27 cellular contexts compared by ENCODE assay signal in genomic region chr15:37528432-37528831, GRCh38.
"Had no signal": no experiment of that assay in that cellular context is flagged by ENCODE, and none has a peak within 500 bp of the region (broad histone marks: within the 10 kb centered on the region; RNA-seq: fewer than 3 reads in every experiment).

No MANE protein-coding gene starts in this region.

- DNase-seq: islet precursor cell; left ventricle myocardium inferior; mesendoderm; naive B cell; natural killer cell; nephron progenitor cell; occipital lobe; retina; right cardiac atrium; stimulated activated CD4-positive, alpha-beta T cell treated with anti-CD3 and anti-CD28 coated beads, Interleukin-12 subunit alpha, Interleukin-12 subunit beta, amount 100 ng/mL, for 4 hours; stimulated activated CD4-positive, alpha-beta T cell treated with anti-CD3 and anti-CD28 coated beads, Interleukin-15, amount 100 ng/mL, for 24 hours; stimulated activated CD4-positive, alpha-beta T cell treated with anti-CD3 and anti-CD28 coated beads, Interleukin-2, amount 100 ng/mL, for 24 hours; stimulated activated CD4-positive, alpha-beta T cell treated with anti-CD3 and anti-CD28 coated beads, Interleukin-4, amount 100 ng/mL, for 1 hour; stimulated activated naive CD4-positive, alpha-beta T cell; tibial artery; trophoblast cell; upper lobe of right lung had no signal

- H3K4me2 ChIP-seq: neural progenitor cell had no signal

- H3K4me3 Mint-ChIP-seq: mesothelial cell of epicardium; naive B cell; natural killer cell; nephron progenitor cell; neural progenitor cell; stimulated activated naive CD8-positive, alpha-beta T cell treated with anti-CD3 and anti-CD28 coated beads, Interleukin-15, Interleukin-2, amounts not matched to agents 100 ng/mL and 50 ng/mL, for 24 hours had no signal

- ATAC-seq: natural killer cell, right cardiac atrium, sciatic nerve, upper lobe of right lung had no signal

- H3K79me2 ChIP-seq: parathyroid adenoma had no signal

- H3K9ac ChIP-seq: neural progenitor cell, parathyroid adenoma had no signal

- H3K27me3 Mint-ChIP-seq: naive B cell; stimulated activated naive CD8-positive, alpha-beta T cell treated with anti-CD3 and anti-CD28 coated beads, Interleukin-15, Interleukin-2, amounts not matched to agents 100 ng/mL and 50 ng/mL, for 24 hours had no signal

- H3K9me3 ChIP-seq: neutrophil, suprapubic skin, thoracic aorta, tibial artery, upper lobe of right lung had no signal

- H3K4me1 Mint-ChIP-seq: mesothelial cell of epicardium, naive B cell, natural killer cell, nephron progenitor cell, neural progenitor cell had no signal

- H3K27ac Mint-ChIP-seq: mesothelial cell of epicardium; naive B cell; natural killer cell; nephron progenitor cell; neural progenitor cell; stimulated activated naive CD8-positive, alpha-beta T cell treated with anti-CD3 and anti-CD28 coated beads, Interleukin-15, Interleukin-2, amounts not matched to agents 100 ng/mL and 50 ng/mL, for 24 hours had no signal

- H3K4me3 ChIP-seq: left ventricle myocardium inferior, lung, neural progenitor cell, skin epidermis, suprapubic skin, thoracic aorta, tibial artery, upper lobe of right lung had no signal

- H3K27me3 ChIP-seq: neural progenitor cell, neutrophil, suprapubic skin, tibial artery, upper lobe of right lung had no signal

- H3K4me1 ChIP-seq: left ventricle myocardium inferior, neural progenitor cell, parathyroid adenoma, suprapubic skin, tibial artery, upper lobe of right lung had no signal

- H3K9me3 Mint-ChIP-seq: neural progenitor cell had no signal

- H3K36me3 Mint-ChIP-seq: mesothelial cell of epicardium, natural killer cell, neural progenitor cell had no signal

- H3K27ac ChIP-seq: left ventricle myocardium inferior, neural progenitor cell, neutrophil, parathyroid adenoma, skin epidermis, suprapubic skin, thoracic aorta, tibial artery, upper lobe of right lung had no signal

- H2AFZ ChIP-seq: neural progenitor cell, parathyroid adenoma had no signal

- H3K36me3 ChIP-seq: left ventricle myocardium inferior, neural progenitor cell, neutrophil, suprapubic skin, thoracic aorta, tibial artery, upper lobe of right lung had no signal
